ENCODE assay signal across 8 cellular contexts in genomic region chr20:371755-372542, GRCh38. TPM values are rescaled to one million over a fixed set of nuclear protein-coding genes. Genes with fewer than 3 reads are reported as not detected.
A peak's percentile ranks its signal among the peaks of the same experiment; 100 is the strongest.
DNase-seq lines count a peak whose midpoint lies in the region; ATAC-seq, FAIRE-seq and TF ChIP-seq lines count a peak whose summit lies in the region.

No MANE protein-coding gene starts in this region.

- peak; percentile 91 for ATAC-seq in sciatic nerve
- no peak for ATAC-seq in GM21360 (IDR thresholded peaks at IDR 0.05; ENCODE audit: unreplicated experiment)
- ATAC-seq in HG03039 (IDR thresholded peaks at IDR 0.05; ENCODE audit: unreplicated experiment), result no peak
- no peak for ATAC-seq in GM18505 (IDR thresholded peaks at IDR 0.05; ENCODE audit: unreplicated experiment)

- peak overlapping the region; percentile 49 for H3K27ac Mint-ChIP-seq in T-helper 2 cell treated with Interferon-gamma antibody and Interleukin-4, amounts not matched to agents 5 μg/mL and 100 μg/mL, for 36 hours

- no peaks in the 10 kb centered on the region for H3K36me3 Mint-ChIP-seq in T-helper 2 cell treated with Interferon-gamma antibody and Interleukin-4, amounts not matched to agents 5 μg/mL and 100 μg/mL, for 36 hours (ENCODE audit: low read depth)

- TF ChIP-seq POLR2A in GM18505 (IDR thresholded peaks at IDR 0.05; ENCODE audit: borderline replicate concordance, extremely low read depth, insufficient read depth, insufficient read length), result no peak

- intact Hi-C loops in sciatic nerve (cut with DNase I), result no loop called here

- no peak for DNase-seq in T-helper 2 cell treated with Interferon-gamma antibody and Interleukin-4, amounts not matched to agents 5 μg/mL and 100 μg/mL, for 36 hours (ENCODE audit: low spot score)
- DNase-seq in T-helper 2 cell (no peak), RCC 7860 (ENCODE audit: low spot score) (peak; percentile 48), fibroblast of pulmonary artery (ENCODE audit: low read depth) (peak; percentile 96), sciatic nerve (ENCODE audit: low spot score) (peak; percentile 71)

- peaks cover 33% of the 10 kb centered on the region for H3K4me1 Mint-ChIP-seq in T-helper 2 cell treated with Interferon-gamma antibody and Interleukin-4, amounts not matched to agents 5 μg/mL and 100 μg/mL, for 36 hours (ENCODE audit: low read depth)

- no peaks in the 10 kb centered on the region for H3K9me3 Mint-ChIP-seq in T-helper 2 cell treated with Interferon-gamma antibody and Interleukin-4, amounts not matched to agents 5 μg/mL and 100 μg/mL, for 36 hours

- H3K4me3 Mint-ChIP-seq in T-helper 2 cell treated with Interferon-gamma antibody and Interleukin-4, amounts not matched to agents 5 μg/mL and 100 μg/mL, for 36 hours, result peak overlapping the region; percentile 12

- TF ChIP-seq CTCF in fibroblast of pulmonary artery (IDR thresholded peaks at IDR 0.05; ENCODE audit: low read length, missing control alignments), result no peak

- no peak overlapping the region for H3K4me3 ChIP-seq in fibroblast of pulmonary artery (replicated peaks; ENCODE audit: low read depth, low read length)

- H3K27me3 Mint-ChIP-seq in T-helper 2 cell treated with Interferon-gamma antibody and Interleukin-4, amounts not matched to agents 5 μg/mL and 100 μg/mL, for 36 hours (ENCODE audit: low read depth), result no peaks in the 10 kb centered on the region

- FAIRE-seq in RCC 7860 (lab: Jason Lieb, UNC), result no peak

RNA-seq across cellular contexts. Expression of gene TRIB3, which starts 8.6 kb away (rescaled TPM):
- 6.2 TPM for total RNA-seq in sciatic nerve

RNA-seq across cellular contexts. Expression of gene NRSN2, which starts 25.0 kb away (rescaled TPM):
- total RNA-seq in sciatic nerve, result 39.6 TPM

RNA-seq across cellular contexts. Expression of gene RBCK1, which starts 36.1 kb away (rescaled TPM):
- total RNA-seq in sciatic nerve, result 72.7 TPM

RNA-seq across cellular contexts. Expression of gene SOX12, which starts 46.6 kb away (rescaled TPM):
- 17.0 TPM for total RNA-seq in sciatic nerve

Comparison
In these comparisons a context has a peak if more than half of its experiments do, and no peak if none do; other contexts are left out.
1. DNase-seq: peak in RCC 7860 (single experiment), fibroblast of pulmonary artery (single experiment) and sciatic nerve (single experiment); none in T-helper 2 cell treated with Interferon-gamma antibody and Interleukin-4, amounts not matched to agents 5 μg/mL and 100 μg/mL, for 36 hours (single experiment) and T-helper 2 cell (0 of 5).